Comparison of ENCODE assay signal across 8 cellular contexts in genomic region chr5:143229426-143229895, GRCh38.
DNase-seq lines count a peak whose midpoint lies in the region; ATAC-seq and TF ChIP-seq lines count a peak whose summit lies in the region.

No MANE protein-coding gene starts in this region.

- peak overlapping the region; percentile 87 for H3K27ac Mint-ChIP-seq in activated T-helper 1 cell treated with anti-CD3 and anti-CD28 coated beads, Interleukin-12 subunit alpha, Interleukin-12 subunit beta, Interleukin-2, Interleukin-4 antibody, amounts not matched to agents 30 ng/mL and 10 ng/mL and 1 ng/mL, durations not matched to agents 14 hours and 24 hours and 36 hours
- H3K27ac Mint-ChIP-seq in stimulated activated effector memory CD8-positive, alpha-beta T cell treated with anti-CD3 and anti-CD28 coated beads, Interleukin-12 subunit alpha, Interleukin-12 subunit beta, amount 100 ng/mL, for 72 hours, result peak overlapping the region; percentile 95
- H3K27ac Mint-ChIP-seq in MCF 10A (ENCODE audit: low read depth, unreplicated experiment) (no peak overlapping the region), CD14-positive monocyte (peak overlapping the region in 1 of 7 donors; percentile 65)

- CTCF ChIA-PET in MCF 10A (lab: Yijun Ruan, JAX), result interaction anchor here (1.3 kb wide), 1 partner anchor 11 kb away, joined by 6 read pairs; no protein-coding TSS in a partner anchor

- no peaks in the 10 kb centered on the region for H3K9me3 Mint-ChIP-seq in activated T-helper 1 cell treated with anti-CD3 and anti-CD28 coated beads, Interleukin-12 subunit alpha, Interleukin-12 subunit beta, Interleukin-2, Interleukin-4 antibody, amounts not matched to agents 30 ng/mL and 10 ng/mL and 1 ng/mL, durations not matched to agents 14 hours and 24 hours and 36 hours
- no peaks in the 10 kb centered on the region for H3K9me3 Mint-ChIP-seq in stimulated activated effector memory CD8-positive, alpha-beta T cell treated with anti-CD3 and anti-CD28 coated beads, Interleukin-12 subunit alpha, Interleukin-12 subunit beta, amount 100 ng/mL, for 72 hours
- H3K9me3 Mint-ChIP-seq in MCF 10A (ENCODE audit: unreplicated experiment), result no peaks in the 10 kb centered on the region
- no peaks in the 10 kb centered on the region for H3K9me3 Mint-ChIP-seq in CD14-positive monocyte

- intact Hi-C loops in activated T-helper 1 cell treated with anti-CD3 and anti-CD28 coated beads, Interleukin-12 subunit alpha, Interleukin-12 subunit beta, Interleukin-2, Interleukin-4 antibody, amounts not matched to agents 30 ng/mL and 10 ng/mL and 1 ng/mL, durations not matched to agents 14 hours and 24 hours and 36 hours (cut with micrococcal nuclease), result loop anchor here (1.0 to 10.0 kb wide), 2 partner anchors 32 to 465 kb away; no protein-coding TSS in a partner anchor
- intact Hi-C loops in MCF 10A (cut with micrococcal nuclease), result no loop called here
- intact Hi-C loops in CD14-positive monocyte (cut with micrococcal nuclease), result no loop called here

- BruUV-seq in MCF 10A (replicated peaks; lab: Mats Ljungman, UMichigan), result no TSS peak

- POLR2A ChIA-PET in MCF 10A (lab: Yijun Ruan, JAX), result interaction anchor here (1.0 kb wide), 1 partner anchor 52 kb away, joined by 3 read pairs; no protein-coding TSS in a partner anchor

- peak; percentile 32 for ATAC-seq in HG03108 (IDR thresholded peaks at IDR 0.05; ENCODE audit: unreplicated experiment)
- ATAC-seq in stimulated activated effector memory CD8-positive, alpha-beta T cell treated with anti-CD3 and anti-CD28 coated beads, Interleukin-12 subunit alpha, Interleukin-12 subunit beta, amount 100 ng/mL, for 72 hours, result peak; percentile 71

- H3K27me3 Mint-ChIP-seq in activated T-helper 1 cell treated with anti-CD3 and anti-CD28 coated beads, Interleukin-12 subunit alpha, Interleukin-12 subunit beta, Interleukin-2, Interleukin-4 antibody, amounts not matched to agents 30 ng/mL and 10 ng/mL and 1 ng/mL, durations not matched to agents 14 hours and 24 hours and 36 hours (ENCODE audit: insufficient read depth), result no peaks in the 10 kb centered on the region
- H3K27me3 Mint-ChIP-seq in MCF 10A (ENCODE audit: insufficient read depth, unreplicated experiment) (no peaks in the 10 kb centered on the region), CD14-positive monocyte (ENCODE audit: low read depth in 3 of 3) (no peaks in the 10 kb centered on the region)

- DNase-seq in activated effector memory CD4-positive, alpha-beta T cell treated with Interleukin-2 at 50 U/mL for 16 hours, result peak; percentile 5
- DNase-seq in activated effector memory CD4-positive, alpha-beta T cell treated with anti-CD3 and anti-CD28 coated beads, Interleukin-2, amount 50 U/mL, for 16 hours, result no peak
- DNase-seq in activated T-helper 1 cell treated with anti-CD3 and anti-CD28 coated beads, Interleukin-12 subunit alpha, Interleukin-12 subunit beta, Interleukin-2, Interleukin-4 antibody, amounts not matched to agents 30 ng/mL and 10 ng/mL and 1 ng/mL, durations not matched to agents 14 hours and 24 hours and 36 hours (ENCODE audit: low spot score), result peak; percentile 6
- DNase-seq in stimulated activated effector memory CD8-positive, alpha-beta T cell treated with anti-CD3 and anti-CD28 coated beads, Interleukin-12 subunit alpha, Interleukin-12 subunit beta, amount 100 ng/mL, for 72 hours (ENCODE audit: low spot score in 2 of 2), result no peak
- DNase-seq in MCF 10A (ENCODE audit: unreplicated experiment) (no peak), NCI-H774 (lab: John Stamatoyannopoulos, UW) (no peak), CD14-positive monocyte (ENCODE audit: low spot score) (no peak)

- H3K4me1 Mint-ChIP-seq in activated T-helper 1 cell treated with anti-CD3 and anti-CD28 coated beads, Interleukin-12 subunit alpha, Interleukin-12 subunit beta, Interleukin-2, Interleukin-4 antibody, amounts not matched to agents 30 ng/mL and 10 ng/mL and 1 ng/mL, durations not matched to agents 14 hours and 24 hours and 36 hours (ENCODE audit: low read depth), result peaks cover 43% of the 10 kb centered on the region
- peaks cover 28% of the 10 kb centered on the region for H3K4me1 Mint-ChIP-seq in stimulated activated effector memory CD8-positive, alpha-beta T cell treated with anti-CD3 and anti-CD28 coated beads, Interleukin-12 subunit alpha, Interleukin-12 subunit beta, amount 100 ng/mL, for 72 hours
- H3K4me1 Mint-ChIP-seq in MCF 10A (ENCODE audit: insufficient read depth, unreplicated experiment) (peaks cover 19% of the 10 kb centered on the region), CD14-positive monocyte (peaks cover 18% of the 10 kb centered on the region)

- TF ChIP-seq CTCF in MCF 10A (IDR thresholded peaks at IDR 0.05; ENCODE audit: unreplicated experiment) (no peak), CD14-positive monocyte (IDR thresholded peaks at IDR 0.05) (no peak)

- peak overlapping the region; percentile 43 for H3K4me3 Mint-ChIP-seq in activated T-helper 1 cell treated with anti-CD3 and anti-CD28 coated beads, Interleukin-12 subunit alpha, Interleukin-12 subunit beta, Interleukin-2, Interleukin-4 antibody, amounts not matched to agents 30 ng/mL and 10 ng/mL and 1 ng/mL, durations not matched to agents 14 hours and 24 hours and 36 hours
- peak overlapping the region; percentile 75 for H3K4me3 Mint-ChIP-seq in stimulated activated effector memory CD8-positive, alpha-beta T cell treated with anti-CD3 and anti-CD28 coated beads, Interleukin-12 subunit alpha, Interleukin-12 subunit beta, amount 100 ng/mL, for 72 hours
- H3K4me3 Mint-ChIP-seq in MCF 10A (ENCODE audit: unreplicated experiment) (no peak overlapping the region), CD14-positive monocyte (no peak overlapping the region)

- peaks cover 5% of the 10 kb centered on the region for H3K36me3 Mint-ChIP-seq in activated T-helper 1 cell treated with anti-CD3 and anti-CD28 coated beads, Interleukin-12 subunit alpha, Interleukin-12 subunit beta, Interleukin-2, Interleukin-4 antibody, amounts not matched to agents 30 ng/mL and 10 ng/mL and 1 ng/mL, durations not matched to agents 14 hours and 24 hours and 36 hours (ENCODE audit: low read depth)
- peaks cover 9% of the 10 kb centered on the region for H3K36me3 Mint-ChIP-seq in stimulated activated effector memory CD8-positive, alpha-beta T cell treated with anti-CD3 and anti-CD28 coated beads, Interleukin-12 subunit alpha, Interleukin-12 subunit beta, amount 100 ng/mL, for 72 hours
- peaks cover 2% of the 10 kb centered on the region for H3K36me3 Mint-ChIP-seq in MCF 10A (ENCODE audit: insufficient read depth, unreplicated experiment)
- peaks cover 6 to 18% of the 10 kb centered on the region in 2 donors for H3K36me3 Mint-ChIP-seq in CD14-positive monocyte

Comparison
In these comparisons a context has a peak if more than half of its experiments do, and no peak if none do; other contexts are left out.
1. DNase-seq: peak in activated effector memory CD4-positive, alpha-beta T cell treated with Interleukin-2 at 50 U/mL for 16 hours (single experiment) and activated T-helper 1 cell treated with anti-CD3 and anti-CD28 coated beads, Interleukin-12 subunit alpha, Interleukin-12 subunit beta, Interleukin-2, Interleukin-4 antibody, amounts not matched to agents 30 ng/mL and 10 ng/mL and 1 ng/mL, durations not matched to agents 14 hours and 24 hours and 36 hours (single experiment); none in activated effector memory CD4-positive, alpha-beta T cell treated with anti-CD3 and anti-CD28 coated beads, Interleukin-2, amount 50 U/mL, for 16 hours (single experiment), stimulated activated effector memory CD8-positive, alpha-beta T cell treated with anti-CD3 and anti-CD28 coated beads, Interleukin-12 subunit alpha, Interleukin-12 subunit beta, amount 100 ng/mL, for 72 hours (0 of 2), MCF 10A (single experiment), NCI-H774 (single experiment) and CD14-positive monocyte (single experiment).
2. H3K4me3 Mint-ChIP-seq: peak in activated T-helper 1 cell treated with anti-CD3 and anti-CD28 coated beads, Interleukin-12 subunit alpha, Interleukin-12 subunit beta, Interleukin-2, Interleukin-4 antibody, amounts not matched to agents 30 ng/mL and 10 ng/mL and 1 ng/mL, durations not matched to agents 14 hours and 24 hours and 36 hours (single experiment) and stimulated activated effector memory CD8-positive, alpha-beta T cell treated with anti-CD3 and anti-CD28 coated beads, Interleukin-12 subunit alpha, Interleukin-12 subunit beta, amount 100 ng/mL, for 72 hours (single experiment); none in MCF 10A (single experiment) and CD14-positive monocyte (0 of 2).